Comparison of ENCODE assay signal across 18 cellular contexts in genomic region chr13:61040180-61040579, GRCh38.
DNase-seq lines count a peak whose midpoint lies in the region; TF ChIP-seq lines count a peak whose summit lies in the region.
"Had no signal": no experiment of that assay in that cellular context is flagged by ENCODE, and none has a peak within 500 bp of the region (broad histone marks: within the 10 kb centered on the region; RNA-seq: fewer than 3 reads in every experiment).

No MANE protein-coding gene starts in this region.

- no peaks in the 10 kb centered on the region for H3K9me3 ChIP-seq in BLaER1
- no peaks in the 10 kb centered on the region for H3K9me3 ChIP-seq in breast epithelium

- peaks cover 28% of the 10 kb centered on the region for H3K4me1 ChIP-seq in BLaER1
- H3K4me1 ChIP-seq in breast epithelium: no peaks in the 10 kb centered on the region

- peak overlapping the region; percentile 55 for H3K4me2 ChIP-seq in BLaER1

- intact Hi-C loops in breast epithelium (cut with DNase I; ENCODE audit: low total_unique reads) (no loop called here), dorsolateral prefrontal cortex (cut with DNase I) (no loop called here)

- TF ChIP-seq CTCF in choroid plexus epithelial cell (conservative IDR thresholded peaks at IDR 0.05; ENCODE audit: low read depth, low read length) (no peak), breast epithelium (IDR thresholded peaks at IDR 0.05) (no peak), dorsolateral prefrontal cortex (IDR thresholded peaks at IDR 0.05 in 54 of 56, conservative IDR thresholded peaks at IDR 0.05 in 2 of 56; ENCODE audit: low read depth in 1 of 56, partially characterized antibody in 56 of 56) (no peak)

- H3K36me3 ChIP-seq in BLaER1 (no peaks in the 10 kb centered on the region), breast epithelium (no peaks in the 10 kb centered on the region)

- H3K4me3 ChIP-seq in BLaER1: no peak overlapping the region
- no peak overlapping the region for H3K4me3 ChIP-seq in choroid plexus epithelial cell (ENCODE audit: low read depth, low read length)
- no peak overlapping the region for H3K4me3 ChIP-seq in breast epithelium
- no peak overlapping the region for H3K4me3 ChIP-seq in dorsolateral prefrontal cortex

- H3K27ac ChIP-seq in BLaER1 (0 out of 2 replicates have a peak overlapping the region, but pooled peaks have one; percentile 43), breast epithelium (no peak overlapping the region), dorsolateral prefrontal cortex (no peak overlapping the region)
- H3K27ac ChIP-seq: 22Rv1 had no signal

- DNase-seq in Kasumi-1 (lab: John Stamatoyannopoulos, UW) (peak; percentile 34 to 64), UCSD-AML1 (lab: John Stamatoyannopoulos, UW; ENCODE audit: unreplicated experiment) (peak; percentile 60), choroid plexus epithelial cell (ENCODE audit: low read depth) (peak; percentile 2), AG08395 (ENCODE audit: low spot score) (no peak), NCI-H446 (lab: John Stamatoyannopoulos, UW) (no peak), breast epithelium (ENCODE audit: low spot score in 2 of 2) (no peak), dorsolateral prefrontal cortex (no peak)
- DNase-seq: AML-193; C1 segment of cervical spinal cord; Calu3; CD4-positive, alpha-beta T cell; DMS 273 treated with DMSO at 0.1 percent for 48 hours; DMS79; EL; HCEC 1CT; HFFc6 had no signal

- no peak overlapping the region for H3K9ac ChIP-seq in BLaER1

- H3K27me3 ChIP-seq in BLaER1 (no peaks in the 10 kb centered on the region), breast epithelium (no peaks in the 10 kb centered on the region), dorsolateral prefrontal cortex (no peaks in the 10 kb centered on the region)

- no peak for TF ChIP-seq POLR2A in breast epithelium (IDR thresholded peaks at IDR 0.05)

- H4K20me1 ChIP-seq in BLaER1: no peaks in the 10 kb centered on the region

Comparison
In these comparisons a context has a peak if more than half of its experiments do, and no peak if none do; other contexts are left out.
1. DNase-seq: peak in Kasumi-1 (2 of 2), UCSD-AML1 (single experiment) and choroid plexus epithelial cell (single experiment); none in AG08395 (single experiment), NCI-H446 (0 of 2), breast epithelium (0 of 2) and dorsolateral prefrontal cortex (0 of 10).